12 cellular contexts compared by ENCODE assay signal in the genomic region with DNA sequence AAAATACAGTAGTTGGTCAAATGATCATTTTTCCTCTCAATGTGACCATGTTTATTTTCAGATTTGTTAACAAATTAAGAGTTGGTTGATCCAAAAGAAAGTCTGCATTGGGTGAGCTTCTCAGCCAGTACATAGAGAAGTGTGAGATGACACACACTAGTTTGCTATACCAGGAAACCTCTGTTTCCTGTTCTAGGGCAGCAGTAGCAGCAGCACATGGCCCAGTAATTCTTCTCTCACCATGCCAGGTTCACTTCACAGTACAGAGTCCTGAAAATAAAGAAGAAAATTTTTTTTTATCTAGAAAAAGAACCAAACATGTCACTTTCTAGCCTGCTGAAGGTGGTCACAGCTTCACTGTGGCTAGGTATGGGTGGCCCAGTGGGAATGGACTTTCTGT.
DNase-seq lines count a peak whose midpoint lies in the region; ATAC-seq and TF ChIP-seq lines count a peak whose summit lies in the region.
"Had no signal": no experiment of that assay in that cellular context is flagged by ENCODE, and none has a peak within 500 bp of the region (broad histone marks: within the 10 kb centered on the region; RNA-seq: fewer than 3 reads in every experiment).

No MANE protein-coding gene starts in this region.

- H3K4me1 ChIP-seq in mesendoderm (ENCODE audit: control insufficient read depth, low read depth, low read length) (no peaks in the 10 kb centered on the region), mammary epithelial cell (ENCODE audit: insufficient read depth, low read length) (no peaks in the 10 kb centered on the region)

- H4K20me1 ChIP-seq in mammary epithelial cell (ENCODE audit: insufficient read depth, low read length), result no peaks in the 10 kb centered on the region

- H4K8ac ChIP-seq in mesendoderm (ENCODE audit: low read depth, low read length), result no peak overlapping the region

- CTCF ChIA-PET in mammary epithelial cell (lab: Charles Lee; ENCODE audit: low non-redundant PET), result no interaction called here

- H3K27ac ChIP-seq in mesendoderm (ENCODE audit: low read depth, low read length) (no peak overlapping the region), mammary epithelial cell (ENCODE audit: insufficient read depth, low read depth, low read length) (no peak overlapping the region)
- H3K27ac ChIP-seq: 22Rv1 had no signal

- H3K56ac ChIP-seq in mesendoderm (ENCODE audit: low read length), result no peak overlapping the region

- no peak overlapping the region for H3K23ac ChIP-seq in mesendoderm (ENCODE audit: low read length)

- H3K27ac Mint-ChIP-seq in activated T-cell treated with anti-CD3 and anti-CD28 coated beads, Interleukin-2, amount 50 U/mL, for 24 hours, result peak overlapping the region; percentile 91
- peak overlapping the region; percentile 35 to 96 (median 92) for H3K27ac Mint-ChIP-seq in naive thymus-derived CD8-positive, alpha-beta T cell
- H3K27ac Mint-ChIP-seq: brain had no signal

- no peaks in the 10 kb centered on the region for H3K79me2 ChIP-seq in mesendoderm (ENCODE audit: control insufficient read depth, insufficient read depth, low read length)
- H3K79me2 ChIP-seq in mammary epithelial cell (ENCODE audit: insufficient read depth, low read length), result no peaks in the 10 kb centered on the region

- no peaks in the 10 kb centered on the region for H3K9me3 ChIP-seq in mammary epithelial cell (replicated peaks; ENCODE audit: insufficient read depth, low read length)

- dilution Hi-C loops in mammary epithelial cell (cut with HindIII; ENCODE audit: low sequenced_read_pairs), result no loop called here

- no peaks in the 10 kb centered on the region for H3K36me3 ChIP-seq in mesendoderm (ENCODE audit: control insufficient read depth, insufficient read depth, low read length)
- H3K36me3 ChIP-seq in mammary epithelial cell (ENCODE audit: insufficient read depth, low read length), result no peaks in the 10 kb centered on the region

- H3K4me3 ChIP-seq in mesendoderm (ENCODE audit: low read length) (no peak overlapping the region), mammary epithelial cell (replicated peaks in 1 of 3; ENCODE audit: insufficient read depth in 1 of 3, low read depth in 2 of 3, low read length in 3 of 3) (no peak overlapping the region)

- POLR2A ChIA-PET in naive thymus-derived CD8-positive, alpha-beta T cell (lab: Charles Lee), result interaction anchor here (0.7 to 1.5 kb wide), 7 partner anchors 10 to 638 kb away, joined by 3 to 4 read pairs (median 3); no protein-coding TSS in a partner anchor

- peak; percentile 84 for ATAC-seq in HG03175 (IDR thresholded peaks at IDR 0.05; ENCODE audit: unreplicated experiment)
- ATAC-seq in naive thymus-derived CD8-positive, alpha-beta T cell, result peak; percentile 89 to 93

- H3K79me1 ChIP-seq in mesendoderm (ENCODE audit: low read length), result no peaks in the 10 kb centered on the region

- in situ Hi-C loops in mammary epithelial cell (cut with MboI; ENCODE audit: low sequenced_read_pairs in 2 of 2), result no loop called here

- H3K9me3 Mint-ChIP-seq in activated T-cell treated with anti-CD3 and anti-CD28 coated beads, Interleukin-2, amount 50 U/mL, for 24 hours, result no peaks in the 10 kb centered on the region
- H3K9me3 Mint-ChIP-seq in naive thymus-derived CD8-positive, alpha-beta T cell, result peaks cover 0 to 10% (median 0%) of the 10 kb centered on the region in 9 donors
- H3K9me3 Mint-ChIP-seq: brain had no signal

- H3K27me3 Mint-ChIP-seq in activated T-cell treated with anti-CD3 and anti-CD28 coated beads, Interleukin-2, amount 50 U/mL, for 24 hours, result no peaks in the 10 kb centered on the region
- H3K27me3 Mint-ChIP-seq in naive thymus-derived CD8-positive, alpha-beta T cell, result no peaks in the 10 kb centered on the region
- H3K27me3 Mint-ChIP-seq: brain had no signal

- no peaks in the 10 kb centered on the region for H3K27me3 ChIP-seq in mesendoderm (ENCODE audit: insufficient read depth, low read length, poor library complexity)
- H3K27me3 ChIP-seq in mammary epithelial cell (ENCODE audit: insufficient read depth, low read length), result peaks cover 4% of the 10 kb centered on the region

- no peak overlapping the region for H4K5ac ChIP-seq in mesendoderm (ENCODE audit: low read length)

- H3K4me3 Mint-ChIP-seq in activated T-cell treated with anti-CD3 and anti-CD28 coated beads, Interleukin-2, amount 50 U/mL, for 24 hours, result peak overlapping the region; percentile 58
- H3K4me3 Mint-ChIP-seq in naive thymus-derived CD8-positive, alpha-beta T cell, result peak overlapping the region; percentile 39 to 87 (median 72)
- H3K4me3 Mint-ChIP-seq: brain had no signal

- H2BK120ac ChIP-seq in mesendoderm (ENCODE audit: low read depth, low read length), result no peak overlapping the region

- no peak overlapping the region for H3K9ac ChIP-seq in mesendoderm (ENCODE audit: low read length)
- H3K9ac ChIP-seq in mammary epithelial cell (ENCODE audit: insufficient read depth, low read length), result no peak overlapping the region

- H3K4ac ChIP-seq in mesendoderm (ENCODE audit: low read depth, low read length), result no peak overlapping the region

- H2AK5ac ChIP-seq in mesendoderm (ENCODE audit: low read length), result no peak overlapping the region

- H3K4me2 ChIP-seq in mesendoderm (ENCODE audit: low read length), result no peak overlapping the region
- H3K4me2 ChIP-seq in mammary epithelial cell (ENCODE audit: insufficient read depth, low read depth, low read length), result no peak overlapping the region

- no peak overlapping the region for H2BK15ac ChIP-seq in mesendoderm (replicated peaks; ENCODE audit: low read depth)

- no peak overlapping the region for H2BK5ac ChIP-seq in mesendoderm (ENCODE audit: low read length)

- peak; percentile 8 for DNase-seq in NK-92 treated with Interleukin-12 subunit alpha and Interleukin-12 subunit beta, amount 100 ng/mL, for 24 hours (lab: John Stamatoyannopoulos, UW)
- DNase-seq in NK-92 (lab: John Stamatoyannopoulos, UW; ENCODE audit: unreplicated experiment), result no peak
- DNase-seq in activated T-cell treated with anti-CD3 and anti-CD28 coated beads, Interleukin-2, amount 50 U/mL, for 24 hours, result no peak
- DNase-seq in naive thymus-derived CD8-positive, alpha-beta T cell, result peak in 8 of 10 donors; percentile 13 to 66 (median 44)
- DNase-seq in mesendoderm, result no peak
- no peak for DNase-seq in mammary epithelial cell
- DNase-seq in iPS-NIHi7 (ENCODE audit: extremely low spot score), result no peak
- DNase-seq: hypothalamus, occipital lobe had no signal

- intact Hi-C loops in mammary epithelial cell (cut with micrococcal nuclease), result no loop called here

- no peak overlapping the region for H3K18ac ChIP-seq in mesendoderm (ENCODE audit: low read length)

- peaks cover 60% of the 10 kb centered on the region for H3K4me1 Mint-ChIP-seq in activated T-cell treated with anti-CD3 and anti-CD28 coated beads, Interleukin-2, amount 50 U/mL, for 24 hours (ENCODE audit: low read depth)
- peaks cover 11 to 69% (median 60%) of the 10 kb centered on the region in 4 donors for H3K4me1 Mint-ChIP-seq in naive thymus-derived CD8-positive, alpha-beta T cell
- H3K4me1 Mint-ChIP-seq: brain had no signal

- BruUV-seq in mammary epithelial cell (replicated peaks; lab: Mats Ljungman, UMichigan), result no TSS peak

- no peak for TF ChIP-seq CTCF in mammary epithelial cell (conservative IDR thresholded peaks at IDR 0.05 in 1 of 2, IDR thresholded peaks at IDR 0.05 in 1 of 2; ENCODE audit: extremely low read depth in 1 of 2, insufficient read depth in 1 of 2, low read depth in 1 of 2, low read length in 2 of 2)

- H3K36me3 Mint-ChIP-seq in activated T-cell treated with anti-CD3 and anti-CD28 coated beads, Interleukin-2, amount 50 U/mL, for 24 hours (ENCODE audit: low read depth), result peaks cover 5% of the 10 kb centered on the region
- H3K36me3 Mint-ChIP-seq in naive thymus-derived CD8-positive, alpha-beta T cell, result peaks cover 0 to 5% (median 0%) of the 10 kb centered on the region in 3 donors
- H3K36me3 Mint-ChIP-seq: brain had no signal

- H2AFZ ChIP-seq in mammary epithelial cell (ENCODE audit: low read depth, low read length), result no peak overlapping the region

Comparison
In these comparisons a context has a peak if more than half of its experiments do, and no peak if none do; other contexts are left out.
1. DNase-seq: peak in NK-92 treated with Interleukin-12 subunit alpha and Interleukin-12 subunit beta, amount 100 ng/mL, for 24 hours (single experiment) and naive thymus-derived CD8-positive, alpha-beta T cell (8 of 10); none in NK-92 (single experiment), activated T-cell treated with anti-CD3 and anti-CD28 coated beads, Interleukin-2, amount 50 U/mL, for 24 hours (single experiment), mesendoderm (single experiment), mammary epithelial cell (single experiment) and iPS-NIHi7 (single experiment).